In the genomic region with DNA sequence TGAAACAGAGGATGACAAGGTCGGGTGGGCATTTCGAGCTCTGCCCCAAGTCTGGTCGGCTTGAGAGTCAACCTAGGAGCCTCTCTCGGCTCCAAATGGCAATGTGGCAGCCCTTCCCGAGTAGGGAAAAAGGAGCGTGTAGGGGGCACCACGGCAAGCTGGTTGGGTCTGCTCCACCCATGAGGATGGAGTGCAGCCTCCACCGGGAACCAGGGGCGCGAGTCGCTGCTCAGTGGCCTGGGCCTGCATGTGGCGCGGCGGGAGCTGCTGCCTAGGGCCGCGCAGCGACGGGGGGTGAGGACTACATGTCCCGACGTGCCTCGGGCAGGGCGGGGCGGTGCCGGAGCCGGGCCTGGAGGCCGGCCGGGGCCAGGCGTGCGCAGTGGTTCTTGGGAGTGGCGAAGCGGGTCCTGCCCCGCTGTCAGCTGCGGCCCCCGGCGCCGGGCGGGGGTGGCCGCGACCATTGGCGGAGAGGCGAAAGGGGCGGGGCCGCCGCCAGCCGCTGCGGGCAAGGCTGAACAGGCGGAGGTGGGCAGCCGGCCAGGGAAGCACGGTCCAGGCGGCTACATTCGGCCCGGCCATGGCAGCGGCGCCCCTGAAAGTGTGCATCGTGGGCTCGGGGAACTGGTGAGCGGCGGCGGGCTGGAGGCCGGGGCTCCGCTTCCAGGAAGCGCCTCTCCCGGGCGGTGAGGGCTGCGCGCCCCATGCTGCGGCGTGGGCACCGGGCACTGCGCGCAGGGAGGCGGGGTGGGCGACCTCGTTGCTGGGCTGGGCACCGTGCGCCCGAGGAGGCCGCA, we compare ENCODE assay signal across 8 cellular contexts. TPM values are rescaled to one million over a fixed set of nuclear protein-coding genes. Genes with fewer than 3 reads are reported as not detected.
DNase-seq lines count a peak whose midpoint lies in the region; ATAC-seq and TF ChIP-seq lines count a peak whose summit lies in the region.

TSS of gene GPD1L (plus strand) at position 489 of the 797 bp plus-strand sequence. CDS start at position 581, 92 bp downstream.

- intact Hi-C loops in psoas muscle (cut with DNase I), result loop anchor here (2.0 to 5.0 kb wide), 2 partner anchors 54 to 62 kb away; no protein-coding TSS in a partner anchor

- DNase-seq in NCI-H1694 treated with DMSO at 0.1 percent for 48 hours (lab: John Stamatoyannopoulos, UW), result peak; percentile 49
- DNase-seq in T-helper 2 cell, result peak; percentile 81 to 97 (median 87)
- DNase-seq in right atrium auricular region (ENCODE audit: low spot score), result peak; percentile 92
- peak; percentile 96 to 98 for DNase-seq in psoas muscle

- H3K27me3 ChIP-seq in right atrium auricular region (no peaks in the 10 kb centered on the region), psoas muscle (ENCODE audit: insufficient read depth in 3 of 3, low read length in 2 of 3) (no peaks in the 10 kb centered on the region)

- H3K4me3 ChIP-seq in right atrium auricular region, result peak within 1 kb of the TSS; percentile 84 to 95
- H3K4me3 ChIP-seq in psoas muscle, result peak within 1 kb of the TSS; percentile 89
- peak within 1 kb of the TSS; percentile 82 for H3K4me3 ChIP-seq in urinary bladder (ENCODE audit: low read depth, low read length)

- TF ChIP-seq CTCF in right atrium auricular region (IDR thresholded peaks at IDR 0.05) (peak in 1 of 2 donors; percentile 10), psoas muscle (IDR thresholded peaks at IDR 0.05) (no peak)

- ATAC-seq in GM18498 (IDR thresholded peaks at IDR 0.05; ENCODE audit: unreplicated experiment), result peak; percentile 99
- peak; percentile 99 for ATAC-seq in HG02938 (IDR thresholded peaks at IDR 0.05; ENCODE audit: unreplicated experiment)
- ATAC-seq in psoas muscle, result peak; percentile 88 to 96 (median 93)

- H3K9me3 ChIP-seq in right atrium auricular region (peaks cover 0 to 20% of the 10 kb centered on the region in 2 donors), psoas muscle (no peaks in the 10 kb centered on the region)

- no peaks in the 10 kb centered on the region for H3K36me3 ChIP-seq in right atrium auricular region
- H3K36me3 ChIP-seq in psoas muscle (ENCODE audit: insufficient read depth in 1 of 2, low read depth in 1 of 2), result no peaks in the 10 kb centered on the region
- no peaks in the 10 kb centered on the region for H3K36me3 ChIP-seq in urinary bladder (ENCODE audit: insufficient read depth)

- 2 to 4% (median 3%) methylated on average over 49 to 78 of the region's 78 CpGs for WGBS in psoas muscle, 3 donors
- 3% methylated on average over 78 of the region's 78 CpGs for WGBS in urinary bladder

- H3K4me1 ChIP-seq in right atrium auricular region (peaks cover 0 to 49% of the 10 kb centered on the region in 2 donors), psoas muscle (peaks cover 42% of the 10 kb centered on the region), urinary bladder (ENCODE audit: insufficient read depth) (peaks cover 1% of the 10 kb centered on the region)

- H3K27ac ChIP-seq in angular gyrus (ENCODE audit: low read depth, low read length) (peak within 1 kb of the TSS; percentile 72), right atrium auricular region (peak within 1 kb of the TSS; percentile 81 to 95), psoas muscle (peak within 1 kb of the TSS; percentile 96), urinary bladder (ENCODE audit: low read depth) (peak within 1 kb of the TSS; percentile 68)

RNA-seq across cellular contexts. Expression of gene GPD1L, which starts in this region (rescaled TPM):
- total RNA-seq in right atrium auricular region, result 100 to 1,000 TPM; 194 to 275 TPM
- total RNA-seq in psoas muscle, result 100 to 1,000 TPM in 3 of 4 donors, 10 to 100 TPM in 1; 99.4 to 135 (median 128) TPM
- 100 to 1,000 TPM in 1 of 3 donors, 10 to 100 TPM in 2; 28.2 to 101 (median 90.5) TPM for polyA plus RNA-seq in psoas muscle
- 63.3 TPM for total RNA-seq in urinary bladder
- 61.0 TPM for polyA plus RNA-seq in urinary bladder

Comparison
In these comparisons a context has a peak if more than half of its experiments do, and no peak if none do; other contexts are left out.
1. Peak in every context shown above with its lines: DNase-seq, ATAC-seq, H3K4me3 ChIP-seq and H3K27ac ChIP-seq.